ENCODE assay signal across 34 cellular contexts in the genomic region with DNA sequence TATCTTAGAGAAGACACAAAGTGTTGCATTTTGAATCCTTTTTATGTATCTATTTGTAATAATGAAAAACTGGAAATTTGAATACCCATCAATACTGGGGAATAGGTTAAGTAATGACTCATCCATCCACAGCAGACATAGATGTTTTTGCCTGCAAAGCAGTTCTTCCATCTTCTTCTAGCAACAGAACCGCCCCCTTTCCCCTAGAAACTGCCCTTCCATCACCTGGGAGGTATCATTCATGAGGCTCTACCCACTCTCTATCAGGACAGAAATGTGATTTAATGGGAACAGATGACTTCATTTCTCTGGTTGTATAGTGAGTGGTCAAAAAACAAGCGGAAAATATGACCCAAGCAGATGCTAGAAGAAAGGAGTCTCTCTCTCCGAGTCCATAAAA.
"Had no signal": no experiment of that assay in that cellular context is flagged by ENCODE, and none has a peak within 500 bp of the region (broad histone marks: within the 10 kb centered on the region; RNA-seq: fewer than 3 reads in every experiment).

No MANE protein-coding gene starts in this region.

- H3K36me3 Mint-ChIP-seq: activated naive CD4-positive, alpha-beta T cell treated with anti-CD3 and anti-CD28 coated beads, Interleukin-2, amount 10 ng/mL, durations not matched to agents 7 days and 5 days; activated naive CD4-positive, alpha-beta T cell treated with anti-CD3 and anti-CD28 coated beads, Interleukin-2, amount 50 U/mL, for 24 hours; activated naive CD4-positive, alpha-beta T cell treated with anti-CD3 and anti-CD28 coated beads, Interleukin-2, amount 50 U/mL, for 72 hours; activated naive CD8-positive, alpha-beta T cell; activated naive CD8-positive, alpha-beta T cell treated with anti-CD3 and anti-CD28 coated beads for 36 hours; activated naive CD8-positive, alpha-beta T cell treated with anti-CD3 and anti-CD28 coated beads, Interleukin-2, amount 10 ng/mL, durations not matched to agents 7 days and 5 days; brain had no signal

- H3K27ac Mint-ChIP-seq: activated naive CD4-positive, alpha-beta T cell treated with anti-CD3 and anti-CD28 coated beads for 36 hours; activated naive CD4-positive, alpha-beta T cell treated with anti-CD3 and anti-CD28 coated beads, Interleukin-2, amount 10 ng/mL, durations not matched to agents 7 days and 5 days; activated naive CD4-positive, alpha-beta T cell treated with anti-CD3 and anti-CD28 coated beads, Interleukin-2, amount 50 U/mL, for 24 hours; activated naive CD4-positive, alpha-beta T cell treated with anti-CD3 and anti-CD28 coated beads, Interleukin-2, amount 50 U/mL, for 72 hours; activated naive CD8-positive, alpha-beta T cell; activated naive CD8-positive, alpha-beta T cell treated with anti-CD3 and anti-CD28 coated beads for 36 hours; activated naive CD8-positive, alpha-beta T cell treated with anti-CD3 and anti-CD28 coated beads, Interleukin-2, amount 10 ng/mL, durations not matched to agents 7 days and 5 days; activated naive CD8-positive, alpha-beta T cell treated with anti-CD3 and anti-CD28 coated beads, Interleukin-2, amount 50 U/mL, for 24 hours; activated T-cell treated with anti-CD3 and anti-CD28 coated beads, Interleukin-2, amount 50 U/mL, for 24 hours; activated T-cell treated with anti-CD3 and anti-CD28 coated beads, Interleukin-2, amount 50 U/mL, for 72 hours; activated T-helper 1 cell treated with anti-CD3 and anti-CD28 coated beads, Interleukin-12 subunit alpha, Interleukin-12 subunit beta, Interleukin-2, Interleukin-4 antibody, amounts not matched to agents 30 ng/mL and 10 ng/mL and 1 ng/mL, durations not matched to agents 14 hours and 24 hours and 36 hours; activated T-helper 17 cell treated with anti-CD3 and anti-CD28 coated beads, Interleukin-2, amount 50 U/mL, for 72 hours; activated T-helper 2 cell treated with anti-CD3 and anti-CD28 coated beads, Interferon-gamma antibody, Interleukin-2, Interleukin-4, amounts not matched to agents 10 μg/mL and 5 μg/mL and 100 μg/mL, durations not matched to agents 14 hours and 24 hours and 36 hours; brain had no signal

- H3K4me1 Mint-ChIP-seq: activated naive CD4-positive, alpha-beta T cell treated with anti-CD3 and anti-CD28 coated beads, Interleukin-2, amount 10 ng/mL, durations not matched to agents 7 days and 5 days; activated naive CD4-positive, alpha-beta T cell treated with anti-CD3 and anti-CD28 coated beads, Interleukin-2, amount 50 U/mL, for 24 hours; activated naive CD8-positive, alpha-beta T cell treated with anti-CD3 and anti-CD28 coated beads for 36 hours; activated naive CD8-positive, alpha-beta T cell treated with anti-CD3 and anti-CD28 coated beads, Interleukin-2, amount 10 ng/mL, durations not matched to agents 7 days and 5 days; activated naive CD8-positive, alpha-beta T cell treated with anti-CD3 and anti-CD28 coated beads, Interleukin-2, amount 50 U/mL, for 24 hours; activated T-helper 17 cell treated with anti-CD3 and anti-CD28 coated beads, Interleukin-2, amount 50 U/mL, for 72 hours; brain; central memory CD8-positive, alpha-beta T cell had no signal

- H3K9me3 Mint-ChIP-seq: central memory CD8-positive, alpha-beta T cell had no signal

- DNase-seq: activated effector memory CD4-positive, alpha-beta T cell treated with anti-CD3 and anti-CD28 coated beads, Interleukin-2, amount 50 U/mL, for 16 hours; activated effector memory CD4-positive, alpha-beta T cell treated with Interleukin-2 at 50 U/mL for 16 hours; activated gamma-delta T cell; activated gamma-delta T cell treated with Interleukin-2 at 50 U/mL for 16 hours; activated naive CD4-positive, alpha-beta T cell; activated naive CD4-positive, alpha-beta T cell treated with anti-CD3 and anti-CD28 coated beads for 36 hours; activated naive CD4-positive, alpha-beta T cell treated with anti-CD3 and anti-CD28 coated beads, Interleukin-2, amount 10 ng/mL, durations not matched to agents 7 days and 5 days; activated naive CD4-positive, alpha-beta T cell treated with anti-CD3 and anti-CD28 coated beads, Interleukin-2, amount 50 U/mL, for 16 hours; activated naive CD4-positive, alpha-beta T cell treated with Interleukin-2 at 50 U/mL for 16 hours; activated naive CD8-positive, alpha-beta T cell treated with anti-CD3 and anti-CD28 coated beads for 36 hours; activated naive CD8-positive, alpha-beta T cell treated with anti-CD3 and anti-CD28 coated beads, Interleukin-2, amount 10 ng/mL, durations not matched to agents 7 days and 5 days; activated naive CD8-positive, alpha-beta T cell treated with anti-CD3 and anti-CD28 coated beads, Interleukin-2, amount 50 U/mL, for 24 hours; activated T-cell treated with anti-CD3 and anti-CD28 coated beads, Interleukin-2, amount 50 U/mL, for 1 hour; activated T-cell treated with anti-CD3 and anti-CD28 coated beads, Interleukin-2, amount 50 U/mL, for 24 hours; activated T-cell treated with anti-CD3 and anti-CD28 coated beads, Interleukin-2, amount 50 U/mL, for 4 hours; activated T-cell treated with anti-CD3 and anti-CD28 coated beads, Interleukin-2, amount 50 U/mL, for 48 hours; activated T-cell treated with anti-CD3 and anti-CD28 coated beads, Interleukin-2, amount 50 U/mL, for 72 hours; adrenal gland; amniotic stem cell; amygdala; anterior cingulate cortex; aorta; body of pancreas; brain microvascular endothelial cell; central memory CD4-positive, alpha-beta T cell; cerebellar nuclear complex had no signal

- H3K4me3 Mint-ChIP-seq: activated naive CD4-positive, alpha-beta T cell treated with anti-CD3 and anti-CD28 coated beads for 36 hours; activated naive CD4-positive, alpha-beta T cell treated with anti-CD3 and anti-CD28 coated beads, Interleukin-2, amount 10 ng/mL, durations not matched to agents 7 days and 5 days; activated naive CD4-positive, alpha-beta T cell treated with anti-CD3 and anti-CD28 coated beads, Interleukin-2, amount 50 U/mL, for 24 hours; activated naive CD8-positive, alpha-beta T cell; activated naive CD8-positive, alpha-beta T cell treated with anti-CD3 and anti-CD28 coated beads for 36 hours; activated naive CD8-positive, alpha-beta T cell treated with anti-CD3 and anti-CD28 coated beads, Interleukin-2, amount 10 ng/mL, durations not matched to agents 7 days and 5 days; activated naive CD8-positive, alpha-beta T cell treated with anti-CD3 and anti-CD28 coated beads, Interleukin-2, amount 50 U/mL, for 24 hours; activated T-cell treated with anti-CD3 and anti-CD28 coated beads, Interleukin-2, amount 50 U/mL, for 24 hours; activated T-cell treated with anti-CD3 and anti-CD28 coated beads, Interleukin-2, amount 50 U/mL, for 4 hours; activated T-cell treated with anti-CD3 and anti-CD28 coated beads, Interleukin-2, amount 50 U/mL, for 72 hours; activated T-helper 1 cell treated with anti-CD3 and anti-CD28 coated beads, Interleukin-12 subunit alpha, Interleukin-12 subunit beta, Interleukin-2, Interleukin-4 antibody, amounts not matched to agents 30 ng/mL and 10 ng/mL and 1 ng/mL, durations not matched to agents 14 hours and 24 hours and 36 hours; activated T-helper 17 cell treated with anti-CD3 and anti-CD28 coated beads, Interleukin-2, amount 50 U/mL, for 72 hours; brain; central memory CD8-positive, alpha-beta T cell had no signal

- H3K27me3 Mint-ChIP-seq: activated naive CD4-positive, alpha-beta T cell treated with anti-CD3 and anti-CD28 coated beads, Interleukin-2, amount 10 ng/mL, durations not matched to agents 7 days and 5 days; activated naive CD8-positive, alpha-beta T cell; activated naive CD8-positive, alpha-beta T cell treated with anti-CD3 and anti-CD28 coated beads for 36 hours; activated naive CD8-positive, alpha-beta T cell treated with anti-CD3 and anti-CD28 coated beads, Interleukin-2, amount 10 ng/mL, durations not matched to agents 7 days and 5 days; activated naive CD8-positive, alpha-beta T cell treated with anti-CD3 and anti-CD28 coated beads, Interleukin-2, amount 50 U/mL, for 24 hours; activated T-cell treated with anti-CD3 and anti-CD28 coated beads, Interleukin-2, amount 50 U/mL, for 24 hours; activated T-helper 17 cell treated with anti-CD3 and anti-CD28 coated beads, Interleukin-2, amount 50 U/mL, for 72 hours; brain; central memory CD8-positive, alpha-beta T cell had no signal
